9 cellular contexts compared by ENCODE assay signal in the genomic region with DNA sequence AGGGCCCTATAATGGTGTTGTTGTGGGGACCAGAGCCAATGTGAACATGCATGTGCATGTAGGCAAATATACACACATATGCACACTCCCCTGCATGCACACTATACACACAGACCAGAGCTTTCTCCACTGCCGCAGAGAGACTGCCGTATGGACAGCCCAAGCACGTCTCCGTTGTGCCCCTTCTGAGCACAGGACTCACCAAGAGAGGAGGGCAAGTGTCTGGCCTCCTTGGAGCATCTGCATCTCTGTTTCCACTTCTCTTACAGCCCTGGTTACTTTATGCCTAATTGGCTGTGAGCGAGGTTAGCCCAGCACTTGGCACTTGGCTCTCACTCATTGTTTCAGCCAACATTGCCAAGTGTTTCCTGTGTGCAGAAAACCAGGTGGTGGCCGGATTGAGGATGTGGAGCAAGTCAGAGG. TPM values are rescaled to one million over a fixed set of nuclear protein-coding genes. Genes with fewer than 3 reads are reported as not detected.
DNase-seq lines count a peak whose midpoint lies in the region; ATAC-seq and TF ChIP-seq lines count a peak whose summit lies in the region.
"Had no signal": no experiment of that assay in that cellular context is flagged by ENCODE, and none has a peak within 500 bp of the region (broad histone marks: within the 10 kb centered on the region; RNA-seq: fewer than 3 reads in every experiment).

No MANE protein-coding gene starts in this region.

- no peak for ATAC-seq in activated T-cell treated with anti-CD3 and anti-CD28 coated beads, Interleukin-2, amount 50 U/mL, for 72 hours (replicated peaks in 1 of 2)
- ATAC-seq in HG03060 (IDR thresholded peaks at IDR 0.05; ENCODE audit: low read depth, unreplicated experiment), result peak; percentile 14
- peak; percentile 59 for ATAC-seq in activated CD8-positive, alpha-beta T cell treated with anti-CD3 and anti-CD28 coated beads, Interleukin-2, amount 10 ng/mL, durations not matched to agents 7 days and 5 days
- no peak for ATAC-seq in thoracic aorta (ENCODE audit: insufficient number of reproducible peaks, low FRiP score, low read depth)
- no peak for ATAC-seq in HG03457 (IDR thresholded peaks at IDR 0.05; ENCODE audit: unreplicated experiment)

- peaks cover 4 to 7% of the 10 kb centered on the region in 2 donors for H3K36me3 Mint-ChIP-seq in activated T-cell treated with anti-CD3 and anti-CD28 coated beads, Interleukin-2, amount 50 U/mL, for 72 hours (ENCODE audit: insufficient read depth in 2 of 2)
- H3K36me3 Mint-ChIP-seq in activated CD8-positive, alpha-beta T cell treated with anti-CD3 and anti-CD28 coated beads, Interleukin-2, amount 10 ng/mL, durations not matched to agents 7 days and 5 days (ENCODE audit: low read depth), result peaks cover 15% of the 10 kb centered on the region

- H3K9me3 Mint-ChIP-seq in activated T-cell treated with anti-CD3 and anti-CD28 coated beads, Interleukin-2, amount 50 U/mL, for 72 hours, result peaks cover 0 to 3% of the 10 kb centered on the region in 2 donors
- no peaks in the 10 kb centered on the region for H3K9me3 Mint-ChIP-seq in activated CD8-positive, alpha-beta T cell treated with anti-CD3 and anti-CD28 coated beads, Interleukin-2, amount 10 ng/mL, durations not matched to agents 7 days and 5 days (ENCODE audit: insufficient read depth)

- no peaks in the 10 kb centered on the region for H3K36me3 ChIP-seq in thoracic aorta

- peaks cover 17 to 26% of the 10 kb centered on the region in 2 donors for H3K4me1 ChIP-seq in thoracic aorta (ENCODE audit: control insufficient read depth in 1 of 2, low read depth in 2 of 2)

- peak overlapping the region; percentile 84 for H3K27ac Mint-ChIP-seq in activated T-cell treated with anti-CD3 and anti-CD28 coated beads, Interleukin-2, amount 50 U/mL, for 72 hours
- H3K27ac Mint-ChIP-seq in activated CD8-positive, alpha-beta T cell treated with anti-CD3 and anti-CD28 coated beads, Interleukin-2, amount 10 ng/mL, durations not matched to agents 7 days and 5 days, result peak overlapping the region; percentile 94

- POLR2A ChIA-PET in activated CD8-positive, alpha-beta T cell treated with anti-CD3 and anti-CD28 coated beads, Interleukin-2, amount 10 ng/mL, durations not matched to agents 7 days and 5 days (lab: Charles Lee), result interaction anchor here (0.7 kb wide), 1 partner anchor 30 kb away, joined by 4 read pairs; the partner anchor contains the start of gene CSF2

- peak overlapping the region; percentile 51 to 64 for H3K4me3 Mint-ChIP-seq in activated T-cell treated with anti-CD3 and anti-CD28 coated beads, Interleukin-2, amount 50 U/mL, for 72 hours
- H3K4me3 Mint-ChIP-seq in activated CD8-positive, alpha-beta T cell treated with anti-CD3 and anti-CD28 coated beads, Interleukin-2, amount 10 ng/mL, durations not matched to agents 7 days and 5 days, result peak overlapping the region; percentile 48

- DNase-seq in activated T-cell treated with anti-CD3 and anti-CD28 coated beads, Interleukin-2, amount 50 U/mL, for 72 hours, result no peak
- DNase-seq in activated T-cell treated with anti-CD3 and anti-CD28 coated beads for 4 hours, result no peak
- peak; percentile 55 for DNase-seq in activated CD8-positive, alpha-beta T cell treated with anti-CD3 and anti-CD28 coated beads, Interleukin-2, amount 10 ng/mL, durations not matched to agents 7 days and 5 days
- DNase-seq in thoracic aorta (ENCODE audit: low spot score), result no peak
- no peak for DNase-seq in GM20000 (ENCODE audit: low spot score)
- no peak for DNase-seq in NCI-H1417 treated with DMSO at 0.1 percent for 48 hours (lab: John Stamatoyannopoulos, UW)

- no peaks in the 10 kb centered on the region for H3K27me3 Mint-ChIP-seq in activated T-cell treated with anti-CD3 and anti-CD28 coated beads, Interleukin-2, amount 50 U/mL, for 72 hours (ENCODE audit: low read depth)
- no peaks in the 10 kb centered on the region for H3K27me3 Mint-ChIP-seq in activated CD8-positive, alpha-beta T cell treated with anti-CD3 and anti-CD28 coated beads, Interleukin-2, amount 10 ng/mL, durations not matched to agents 7 days and 5 days (ENCODE audit: low read depth)

- CTCF ChIA-PET in activated CD8-positive, alpha-beta T cell treated with anti-CD3 and anti-CD28 coated beads, Interleukin-2, amount 10 ng/mL, durations not matched to agents 7 days and 5 days (lab: Charles Lee), result interaction anchor here (1.0 to 4.0 kb wide), 3 partner anchors 10 to 67 kb away, joined by 3 to 18 read pairs (median 5); no protein-coding TSS in a partner anchor

- no peak overlapping the region for H3K4me3 ChIP-seq in thoracic aorta
- H3K4me3 ChIP-seq: lung had no signal

- no peaks in the 10 kb centered on the region for H3K27me3 ChIP-seq in thoracic aorta (replicated peaks; ENCODE audit: insufficient read depth)

- TF ChIP-seq CTCF in thoracic aorta (IDR thresholded peaks at IDR 0.05) (no peak), GM20000 (IDR thresholded peaks at IDR 0.05; ENCODE audit: extremely low read depth, missing control alignments) (no peak)

- H3K27ac ChIP-seq in thoracic aorta, result peak overlapping the region; percentile 20 to 57

- no peaks in the 10 kb centered on the region for H3K9me3 ChIP-seq in thoracic aorta

- H3K4me1 Mint-ChIP-seq in activated T-cell treated with anti-CD3 and anti-CD28 coated beads, Interleukin-2, amount 50 U/mL, for 72 hours (ENCODE audit: low read depth), result peaks cover 72% of the 10 kb centered on the region
- H3K4me1 Mint-ChIP-seq in activated CD8-positive, alpha-beta T cell treated with anti-CD3 and anti-CD28 coated beads, Interleukin-2, amount 10 ng/mL, durations not matched to agents 7 days and 5 days (ENCODE audit: low read depth), result peaks cover 91% of the 10 kb centered on the region

RNA-seq across cellular contexts. Expression of gene CSF2, which starts 30.4 kb away (rescaled TPM):
- total RNA-seq in activated T-cell treated with anti-CD3 and anti-CD28 coated beads, Interleukin-2, amount 50 U/mL, for 72 hours, result 10 to 100 TPM; 31.1 to 50.7 TPM
- total RNA-seq in activated CD8-positive, alpha-beta T cell treated with anti-CD3 and anti-CD28 coated beads, Interleukin-2, amount 10 ng/mL, durations not matched to agents 7 days and 5 days, result under 1 TPM; 0.55 to 0.61 TPM
- total RNA-seq in thoracic aorta, result not detected

RNA-seq across cellular contexts. Expression of gene IL3, which starts 43.5 kb away (rescaled TPM):
- total RNA-seq in activated T-cell treated with anti-CD3 and anti-CD28 coated beads, Interleukin-2, amount 50 U/mL, for 72 hours, result 1 to 10 TPM; 6.2 to 8.9 TPM
- not detected for total RNA-seq in activated CD8-positive, alpha-beta T cell treated with anti-CD3 and anti-CD28 coated beads, Interleukin-2, amount 10 ng/mL, durations not matched to agents 7 days and 5 days
- not detected for total RNA-seq in thoracic aorta
- total RNA-seq: lung had no signal

Comparison
In these comparisons a context has a peak if more than half of its experiments do, and no peak if none do; other contexts are left out.
1. ATAC-seq: peak in HG03060 (single experiment) and activated CD8-positive, alpha-beta T cell treated with anti-CD3 and anti-CD28 coated beads, Interleukin-2, amount 10 ng/mL, durations not matched to agents 7 days and 5 days (single experiment); none in activated T-cell treated with anti-CD3 and anti-CD28 coated beads, Interleukin-2, amount 50 U/mL, for 72 hours (0 of 2), thoracic aorta (single experiment) and HG03457 (single experiment).
2. RNA of gene CSF2, which starts 30.4 kb away (total RNA-seq): 31.1 to 50.7 TPM in activated T-cell treated with anti-CD3 and anti-CD28 coated beads, Interleukin-2, amount 50 U/mL, for 72 hours; 0.55 to 0.61 TPM in activated CD8-positive, alpha-beta T cell treated with anti-CD3 and anti-CD28 coated beads, Interleukin-2, amount 10 ng/mL, durations not matched to agents 7 days and 5 days and not detected in thoracic aorta; every median in the first group is over 10 times any median in the second.
3. RNA of gene IL3, which starts 43.5 kb away (total RNA-seq): 6.2 to 8.9 TPM in activated T-cell treated with anti-CD3 and anti-CD28 coated beads, Interleukin-2, amount 50 U/mL, for 72 hours; not detected in activated CD8-positive, alpha-beta T cell treated with anti-CD3 and anti-CD28 coated beads, Interleukin-2, amount 10 ng/mL, durations not matched to agents 7 days and 5 days and not detected in thoracic aorta; every median in the first group is over 4 times any median in the second.